Comparison of ENCODE assay signal across 18 cellular contexts in genomic region chr7:149642579-149642978, GRCh38.
"Had no signal": no experiment of that assay in that cellular context is flagged by ENCODE, and none has a peak within 500 bp of the region (broad histone marks: within the 10 kb centered on the region; RNA-seq: fewer than 3 reads in every experiment).

No MANE protein-coding gene starts in this region.

- H3K9me3 ChIP-seq: psoas muscle, thoracic aorta had no signal

- H3K4me3 Mint-ChIP-seq: activated CD4-positive, alpha-beta memory T cell treated with anti-CD3 and anti-CD28 coated beads for 36 hours; activated T-cell treated with anti-CD3 and anti-CD28 coated beads, Interleukin-2, amount 50 U/mL, for 4 hours; mesothelial cell of epicardium; nephron progenitor cell; T-cell had no signal

- H3K4me1 ChIP-seq: foreskin keratinocyte, psoas muscle had no signal

- H3K4me1 Mint-ChIP-seq: mesothelial cell of epicardium, nephron progenitor cell, T-cell had no signal

- ATAC-seq: activated naive CD4-positive, alpha-beta T cell treated with anti-CD3 and anti-CD28 coated beads, Interleukin-2, amount 50 U/mL, for 72 hours; activated T-cell treated with anti-CD3 and anti-CD28 coated beads, Interleukin-2, amount 50 U/mL, for 4 hours; foreskin keratinocyte; sciatic nerve; T-cell had no signal

- DNase-seq: activated CD4-positive, alpha-beta memory T cell treated with anti-CD3 and anti-CD28 coated beads for 36 hours; activated effector memory CD4-positive, alpha-beta T cell treated with Interleukin-2 at 50 U/mL for 16 hours; activated T-cell treated with anti-CD3 and anti-CD28 coated beads, Interleukin-2, amount 50 U/mL, for 4 hours; cortex of kidney; effector CD8-positive, alpha-beta T cell; foreskin keratinocyte; glutamatergic neuron; kidney glomerular epithelial cell; nephron progenitor cell; occipital lobe; psoas muscle; T-cell; T-helper 9 cell had no signal

- H3K27ac ChIP-seq: foreskin keratinocyte, psoas muscle, thoracic aorta had no signal

- H3K36me3 Mint-ChIP-seq: activated CD4-positive, alpha-beta memory T cell treated with anti-CD3 and anti-CD28 coated beads for 36 hours; activated naive CD4-positive, alpha-beta T cell treated with anti-CD3 and anti-CD28 coated beads, Interleukin-2, amount 50 U/mL, for 72 hours; mesothelial cell of epicardium; T-cell had no signal

- H3K36me3 ChIP-seq: thoracic aorta had no signal

- H3K4me3 ChIP-seq: lung, psoas muscle, thoracic aorta had no signal

- H3K9me3 Mint-ChIP-seq: activated CD4-positive, alpha-beta memory T cell treated with anti-CD3 and anti-CD28 coated beads for 36 hours; activated naive CD4-positive, alpha-beta T cell treated with anti-CD3 and anti-CD28 coated beads, Interleukin-2, amount 50 U/mL, for 72 hours; activated T-cell treated with anti-CD3 and anti-CD28 coated beads, Interleukin-2, amount 50 U/mL, for 4 hours; mesothelial cell of epicardium; nephron progenitor cell; T-cell had no signal

- H3K27ac Mint-ChIP-seq: activated CD4-positive, alpha-beta memory T cell treated with anti-CD3 and anti-CD28 coated beads for 36 hours; activated naive CD4-positive, alpha-beta T cell treated with anti-CD3 and anti-CD28 coated beads, Interleukin-2, amount 50 U/mL, for 72 hours; mesothelial cell of epicardium; nephron progenitor cell; T-cell had no signal
